In the genomic region with DNA sequence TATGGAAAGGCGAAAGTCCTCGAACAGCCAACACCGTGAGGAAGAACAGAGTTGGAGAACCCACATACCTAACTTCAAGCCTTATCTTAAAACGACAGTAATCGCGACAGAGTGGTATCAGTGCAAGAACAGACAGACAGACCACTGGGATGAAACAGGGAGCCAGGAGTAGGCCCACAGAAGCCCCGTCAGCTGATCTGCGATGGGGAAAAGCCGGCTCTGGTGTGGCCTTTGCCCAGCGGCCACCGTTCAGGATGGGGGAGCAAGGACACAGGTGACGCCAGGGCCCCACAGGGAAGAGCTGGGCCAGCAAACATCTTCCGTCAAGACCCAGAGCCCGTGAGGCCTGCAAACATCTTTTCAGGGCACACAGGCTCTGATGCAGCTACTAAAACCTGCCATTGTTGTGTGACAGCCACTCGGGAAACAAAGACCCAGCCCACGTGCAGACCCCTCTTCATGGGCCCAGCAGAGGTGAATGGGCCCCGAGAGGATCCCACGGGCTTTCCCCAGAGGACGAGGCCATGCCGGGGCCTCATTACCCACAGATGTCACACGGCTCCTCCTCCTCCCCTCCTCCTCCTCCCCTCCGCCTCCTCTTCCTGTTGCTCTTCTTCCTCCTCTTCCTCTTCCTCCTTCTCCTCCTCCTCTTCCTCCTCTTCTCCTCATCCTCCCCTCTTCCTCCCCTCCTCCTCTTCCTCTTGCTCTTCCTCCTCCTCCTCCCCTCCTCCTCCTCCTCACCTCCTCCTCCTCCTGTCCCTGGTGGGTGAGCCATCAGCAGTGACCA, we compare ENCODE assay signal across 1 cellular context.
TF ChIP-seq lines count a peak whose summit lies in the region.

No MANE protein-coding gene starts in this region.

TF ChIP-seq in K562, 482 proteins besides CTCF, POLR2A, EP300 and RAD21 (continued from another document and continues in another):
- TF ChIP-seq, protein P1, sequence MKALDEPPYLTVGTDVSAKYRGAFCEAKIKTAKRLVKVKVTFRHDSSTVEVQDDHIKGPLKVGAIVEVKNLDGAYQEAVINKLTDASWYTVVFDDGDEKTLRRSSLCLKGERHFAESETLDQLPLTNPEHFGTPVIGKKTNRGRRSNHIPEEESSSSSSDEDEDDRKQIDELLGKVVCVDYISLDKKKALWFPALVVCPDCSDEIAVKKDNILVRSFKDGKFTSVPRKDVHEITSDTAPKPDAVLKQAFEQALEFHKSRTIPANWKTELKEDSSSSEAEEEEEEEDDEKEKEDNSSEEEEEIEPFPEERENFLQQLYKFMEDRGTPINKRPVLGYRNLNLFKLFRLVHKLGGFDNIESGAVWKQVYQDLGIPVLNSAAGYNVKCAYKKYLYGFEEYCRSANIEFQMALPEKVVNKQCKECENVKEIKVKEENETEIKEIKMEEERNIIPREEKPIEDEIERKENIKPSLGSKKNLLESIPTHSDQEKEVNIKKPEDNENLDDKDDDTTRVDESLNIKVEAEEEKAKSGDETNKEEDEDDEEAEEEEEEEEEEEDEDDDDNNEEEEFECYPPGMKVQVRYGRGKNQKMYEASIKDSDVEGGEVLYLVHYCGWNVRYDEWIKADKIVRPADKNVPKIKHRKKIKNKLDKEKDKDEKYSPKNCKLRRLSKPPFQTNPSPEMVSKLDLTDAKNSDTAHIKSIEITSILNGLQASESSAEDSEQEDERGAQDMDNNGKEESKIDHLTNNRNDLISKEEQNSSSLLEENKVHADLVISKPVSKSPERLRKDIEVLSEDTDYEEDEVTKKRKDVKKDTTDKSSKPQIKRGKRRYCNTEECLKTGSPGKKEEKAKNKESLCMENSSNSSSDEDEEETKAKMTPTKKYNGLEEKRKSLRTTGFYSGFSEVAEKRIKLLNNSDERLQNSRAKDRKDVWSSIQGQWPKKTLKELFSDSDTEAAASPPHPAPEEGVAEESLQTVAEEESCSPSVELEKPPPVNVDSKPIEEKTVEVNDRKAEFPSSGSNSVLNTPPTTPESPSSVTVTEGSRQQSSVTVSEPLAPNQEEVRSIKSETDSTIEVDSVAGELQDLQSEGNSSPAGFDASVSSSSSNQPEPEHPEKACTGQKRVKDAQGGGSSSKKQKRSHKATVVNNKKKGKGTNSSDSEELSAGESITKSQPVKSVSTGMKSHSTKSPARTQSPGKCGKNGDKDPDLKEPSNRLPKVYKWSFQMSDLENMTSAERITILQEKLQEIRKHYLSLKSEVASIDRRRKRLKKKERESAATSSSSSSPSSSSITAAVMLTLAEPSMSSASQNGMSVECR (CRISPR knock-in tag; IDR thresholded peaks at IDR 0.05): no peak
- TF ChIP-seq, protein P2, sequence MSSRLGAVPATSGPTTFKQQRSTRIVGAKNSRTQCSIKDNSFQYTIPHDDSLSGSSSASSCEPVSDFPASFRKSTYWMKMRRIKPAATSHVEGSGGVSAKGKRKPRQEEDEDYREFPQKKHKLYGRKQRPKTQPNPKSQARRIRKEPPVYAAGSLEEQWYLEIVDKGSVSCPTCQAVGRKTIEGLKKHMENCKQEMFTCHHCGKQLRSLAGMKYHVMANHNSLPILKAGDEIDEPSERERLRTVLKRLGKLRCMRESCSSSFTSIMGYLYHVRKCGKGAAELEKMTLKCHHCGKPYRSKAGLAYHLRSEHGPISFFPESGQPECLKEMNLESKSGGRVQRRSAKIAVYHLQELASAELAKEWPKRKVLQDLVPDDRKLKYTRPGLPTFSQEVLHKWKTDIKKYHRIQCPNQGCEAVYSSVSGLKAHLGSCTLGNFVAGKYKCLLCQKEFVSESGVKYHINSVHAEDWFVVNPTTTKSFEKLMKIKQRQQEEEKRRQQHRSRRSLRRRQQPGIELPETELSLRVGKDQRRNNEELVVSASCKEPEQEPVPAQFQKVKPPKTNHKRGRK (tag; IDR thresholded peaks at IDR 0.05): peak; percentile 66
- no peak for TF ChIP-seq ZNF518B (CRISPR knock-in tag; IDR thresholded peaks at IDR 0.05)
- TF ChIP-seq, protein P3, sequence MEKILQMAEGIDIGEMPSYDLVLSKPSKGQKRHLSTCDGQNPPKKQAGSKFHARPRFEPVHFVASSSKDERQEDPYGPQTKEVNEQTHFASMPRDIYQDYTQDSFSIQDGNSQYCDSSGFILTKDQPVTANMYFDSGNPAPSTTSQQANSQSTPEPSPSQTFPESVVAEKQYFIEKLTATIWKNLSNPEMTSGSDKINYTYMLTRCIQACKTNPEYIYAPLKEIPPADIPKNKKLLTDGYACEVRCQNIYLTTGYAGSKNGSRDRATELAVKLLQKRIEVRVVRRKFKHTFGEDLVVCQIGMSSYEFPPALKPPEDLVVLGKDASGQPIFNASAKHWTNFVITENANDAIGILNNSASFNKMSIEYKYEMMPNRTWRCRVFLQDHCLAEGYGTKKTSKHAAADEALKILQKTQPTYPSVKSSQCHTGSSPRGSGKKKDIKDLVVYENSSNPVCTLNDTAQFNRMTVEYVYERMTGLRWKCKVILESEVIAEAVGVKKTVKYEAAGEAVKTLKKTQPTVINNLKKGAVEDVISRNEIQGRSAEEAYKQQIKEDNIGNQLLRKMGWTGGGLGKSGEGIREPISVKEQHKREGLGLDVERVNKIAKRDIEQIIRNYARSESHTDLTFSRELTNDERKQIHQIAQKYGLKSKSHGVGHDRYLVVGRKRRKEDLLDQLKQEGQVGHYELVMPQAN (IDR thresholded peaks at IDR 0.05; ENCODE audit: borderline replicate concordance): no peak
- no peak for TF ChIP-seq SNIP1 (IDR thresholded peaks at IDR 0.05; ENCODE audit: low read depth)
- TF ChIP-seq GTF3C2 (IDR thresholded peaks at IDR 0.05; ENCODE audit: borderline replicate concordance, extremely low read depth, insufficient read length): no peak
- TF ChIP-seq RBM25 (IDR thresholded peaks at IDR 0.05; ENCODE audit: low read depth, low read length, severe bottlenecking): no peak
- no peak for TF ChIP-seq CEBPB (tag; IDR thresholded peaks at IDR 0.05)
- no peak for TF ChIP-seq KAT8 (IDR thresholded peaks at IDR 0.05; ENCODE audit: low read depth)
- no peak for TF ChIP-seq GABPA (tag; conservative IDR thresholded peaks at IDR 0.05; ENCODE audit: low read depth)
- no peak for TF ChIP-seq CEBPZ (IDR thresholded peaks at IDR 0.05; ENCODE audit: borderline replicate concordance, low read depth, low read length)
- no peak for TF ChIP-seq NR2F6 (CRISPR knock-in tag; IDR thresholded peaks at IDR 0.05)
- TF ChIP-seq ILF3 (IDR thresholded peaks at IDR 0.05; ENCODE audit: borderline replicate concordance): no peak
- no peak for TF ChIP-seq CHD2 (IDR thresholded peaks at IDR 0.05; ENCODE audit: low read depth, low read length)
- TF ChIP-seq, protein P4, sequence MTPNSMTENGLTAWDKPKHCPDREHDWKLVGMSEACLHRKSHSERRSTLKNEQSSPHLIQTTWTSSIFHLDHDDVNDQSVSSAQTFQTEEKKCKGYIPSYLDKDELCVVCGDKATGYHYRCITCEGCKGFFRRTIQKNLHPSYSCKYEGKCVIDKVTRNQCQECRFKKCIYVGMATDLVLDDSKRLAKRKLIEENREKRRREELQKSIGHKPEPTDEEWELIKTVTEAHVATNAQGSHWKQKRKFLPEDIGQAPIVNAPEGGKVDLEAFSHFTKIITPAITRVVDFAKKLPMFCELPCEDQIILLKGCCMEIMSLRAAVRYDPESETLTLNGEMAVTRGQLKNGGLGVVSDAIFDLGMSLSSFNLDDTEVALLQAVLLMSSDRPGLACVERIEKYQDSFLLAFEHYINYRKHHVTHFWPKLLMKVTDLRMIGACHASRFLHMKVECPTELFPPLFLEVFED (CRISPR knock-in tag; conservative IDR thresholded peaks at IDR 0.05): peak; percentile 80; the same call in 1 of the 2 replicates
- no peak for TF ChIP-seq ZNF224 (CRISPR knock-in tag; IDR thresholded peaks at IDR 0.05)
- no peak for TF ChIP-seq RERE (CRISPR knock-in tag; IDR thresholded peaks at IDR 0.05; ENCODE audit: borderline replicate concordance)
- peak in 1 of 2 experiments; percentile 63; a peak in 1 of 4 replicates for TF ChIP-seq TBL1XR1 (IDR thresholded peaks at IDR 0.05; ENCODE audit: low read length in 2 of 2)
